ENCODE assay signal across 6 cellular contexts in the genomic region with DNA sequence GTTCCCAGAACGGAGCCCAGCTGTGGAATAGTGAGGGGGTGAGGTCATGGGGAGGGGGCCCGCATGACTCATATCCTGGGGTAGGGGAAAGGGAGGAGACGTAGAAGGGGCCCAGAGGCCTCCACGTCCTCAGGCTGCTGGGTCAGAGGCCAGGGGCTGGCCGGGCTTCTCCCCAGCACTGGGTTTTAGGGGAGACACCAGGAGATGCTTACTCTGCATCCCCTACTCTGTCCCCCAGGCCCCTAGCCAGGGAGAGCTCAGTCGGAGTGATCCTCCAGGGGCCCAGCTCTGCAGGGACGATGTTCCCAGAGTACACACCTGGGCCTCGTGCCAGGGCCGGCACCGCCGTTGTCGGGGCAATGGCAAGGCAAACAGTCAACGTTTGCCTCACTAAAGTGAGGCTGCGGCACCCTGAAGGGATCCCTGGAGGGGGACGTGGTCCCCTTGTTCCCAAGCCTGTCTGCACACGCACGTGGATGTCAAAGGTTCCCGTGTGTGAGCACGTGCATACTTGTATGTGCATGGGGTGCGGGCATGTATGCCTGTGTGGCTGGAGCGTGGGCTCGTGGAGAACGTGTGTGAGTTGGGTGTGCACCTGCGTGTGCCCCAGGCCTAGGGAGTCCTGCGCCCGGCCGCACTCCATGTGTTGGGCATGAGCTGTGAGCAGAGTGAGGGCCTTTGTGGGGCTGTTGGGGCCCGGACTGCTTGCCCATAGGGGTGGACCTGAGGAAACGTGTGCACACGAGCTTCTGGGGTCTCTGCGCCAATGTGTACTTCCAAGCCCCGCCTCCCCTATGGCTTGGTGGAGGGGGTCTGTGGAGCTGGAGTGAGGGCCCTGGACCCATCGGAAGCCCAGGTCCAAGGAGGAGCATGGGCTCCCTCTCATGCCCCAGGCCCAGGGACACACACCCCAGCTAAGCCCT. TPM values are rescaled to one million over a fixed set of nuclear protein-coding genes. Genes with fewer than 3 reads are reported as not detected.
DNase-seq lines count a peak whose midpoint lies in the region; ATAC-seq and FAIRE-seq lines count a peak whose summit lies in the region.

No MANE protein-coding gene starts in this region.

- FAIRE-seq in urothelium cell line (lab: Jason Lieb, UNC): peak; percentile 74

- DNase-seq in activated gamma-delta T cell treated with Interleukin-2 at 50 U/mL for 16 hours (peak; percentile 2), activated gamma-delta T cell (lab: John Stamatoyannopoulos, UW) (no peak), left cardiac atrium (peak; percentile 73), urothelium cell line (ENCODE audit: low spot score) (peak; percentile 54)

- intact Hi-C loops in left cardiac atrium (cut with DNase I): no loop called here

- no peak for ATAC-seq in left cardiac atrium
- no peak for ATAC-seq in HG03025 (IDR thresholded peaks at IDR 0.05; ENCODE audit: low FRiP score, unreplicated experiment)
- no peak for ATAC-seq in HG02642 (IDR thresholded peaks at IDR 0.05; ENCODE audit: poor library complexity, unreplicated experiment)

RNA-seq across cellular contexts. Expression of gene PRR33, which starts 14.2 kb away (rescaled TPM):
- under 1 TPM; 0.10 to 0.50 TPM for total RNA-seq in left cardiac atrium

RNA-seq across cellular contexts. Expression of gene LSP1, which starts 24.6 kb away (rescaled TPM):
- 10 to 100 TPM; 24.9 to 31.2 TPM for total RNA-seq in left cardiac atrium

RNA-seq across cellular contexts. Expression of gene TNNI2, which starts 38.7 kb away (rescaled TPM):
- under 1 TPM; 0.35 to 0.52 TPM for total RNA-seq in left cardiac atrium

RNA-seq across cellular contexts. Expression of gene TNNT3, which starts 42.0 kb away (rescaled TPM):
- total RNA-seq in left cardiac atrium: 10 to 100 TPM; 11.7 to 28.5 TPM

RNA-seq across cellular contexts. Expression of gene SYT8, which starts 42.7 kb away (rescaled TPM):
- total RNA-seq in left cardiac atrium: not detected
